10 cellular contexts compared by ENCODE assay signal in genomic region chr17:45413498-45413923, GRCh38. TPM values are rescaled to one million over a fixed set of nuclear protein-coding genes. Genes with fewer than 3 reads are reported as not detected.
DNase-seq lines count a peak whose midpoint lies in the region; ATAC-seq and TF ChIP-seq lines count a peak whose summit lies in the region.
"Had no signal": no experiment of that assay in that cellular context is flagged by ENCODE, and none has a peak within 500 bp of the region (broad histone marks: within the 10 kb centered on the region; RNA-seq: fewer than 3 reads in every experiment).

No MANE protein-coding gene starts in this region.

- WGBS in body of pancreas, 2 donors = 66 to 92% methylated on average over 6 to 8 of the region's 9 CpGs

- H3K9me3 ChIP-seq in BLaER1 treated with 17β-estradiol and CSF1 and Interleukin-3, amounts not matched to agents 10 nM and 100 nM (replicated peaks in 1 of 11) = no peaks in the 10 kb centered on the region
- no peaks in the 10 kb centered on the region for H3K9me3 ChIP-seq in body of pancreas

- no peak overlapping the region for H3K4me3 Mint-ChIP-seq in chondrocyte (ENCODE audit: unreplicated experiment)

- H3K9me3 Mint-ChIP-seq in chondrocyte (ENCODE audit: low read depth) = no peaks in the 10 kb centered on the region

- ATAC-seq in HG03175 (IDR thresholded peaks at IDR 0.05; ENCODE audit: unreplicated experiment) = peak; percentile 49
- ATAC-seq in body of pancreas = peak; percentile 31
- ATAC-seq in HG03196 (IDR thresholded peaks at IDR 0.05; ENCODE audit: unreplicated experiment) = no peak

- peak overlapping the region in 9 of 11 experiments; percentile 12 to 95 (median 82); a peak in 15 of 22 replicates for H3K27ac ChIP-seq in BLaER1 treated with 17β-estradiol and CSF1 and Interleukin-3, amounts not matched to agents 10 nM and 100 nM
- H3K27ac ChIP-seq in body of pancreas = no peak overlapping the region

- peak overlapping the region in 6 of 11 experiments; percentile 12 to 83 (median 40); a peak in 8 of 22 replicates for H3K9ac ChIP-seq in BLaER1 treated with 17β-estradiol and CSF1 and Interleukin-3, amounts not matched to agents 10 nM and 100 nM

- H3K4me2 ChIP-seq in BLaER1 treated with 17β-estradiol and CSF1 and Interleukin-3, amounts not matched to agents 10 nM and 100 nM = peak overlapping the region; percentile 94 to 100 (median 99)

- peaks cover 0 to under 1% (median 0%) of the 10 kb centered on the region in 11 experiments; a peak in 1 of 22 replicates for H3K36me3 ChIP-seq in BLaER1 treated with 17β-estradiol and CSF1 and Interleukin-3, amounts not matched to agents 10 nM and 100 nM
- no peaks in the 10 kb centered on the region for H3K36me3 ChIP-seq in body of pancreas (replicated peaks in 1 of 2; ENCODE audit: insufficient read depth in 1 of 2, low read depth in 2 of 2)

- no peak for TF ChIP-seq CTCF in body of pancreas (IDR thresholded peaks at IDR 0.05)
- TF ChIP-seq CTCF in chondrocyte (IDR thresholded peaks at IDR 0.05) = no peak

- H3K27me3 ChIP-seq in BLaER1 treated with 17β-estradiol and CSF1 and Interleukin-3, amounts not matched to agents 10 nM and 100 nM = no peaks in the 10 kb centered on the region
- no peaks in the 10 kb centered on the region for H3K27me3 ChIP-seq in body of pancreas

- H3K4me3 ChIP-seq in BLaER1 treated with 17β-estradiol and CSF1 and Interleukin-3, amounts not matched to agents 10 nM and 100 nM = 0 out of 20 replicates have a peak overlapping the region, but pooled peaks of 1 of the 10 experiments have one; percentile 7
- no peak overlapping the region for H3K4me3 ChIP-seq in body of pancreas

- H4K20me1 ChIP-seq in BLaER1 treated with 17β-estradiol and CSF1 and Interleukin-3, amounts not matched to agents 10 nM and 100 nM = peaks cover under 1 to 34% (median 8%) of the 10 kb centered on the region in 11 experiments; a peak in 15 of 22 replicates

- intact Hi-C loops in body of pancreas (cut with DNase I) = no loop called here

- H3K27me3 Mint-ChIP-seq in chondrocyte (ENCODE audit: low read depth) = no peaks in the 10 kb centered on the region

- no peaks in the 10 kb centered on the region for H3K4me1 Mint-ChIP-seq in chondrocyte (ENCODE audit: low read depth)

- no peaks in the 10 kb centered on the region for H3K36me3 Mint-ChIP-seq in chondrocyte (ENCODE audit: low read depth)

- H3K27ac Mint-ChIP-seq in chondrocyte (ENCODE audit: unreplicated experiment) = no peak overlapping the region

- TF ChIP-seq POLR2A in body of pancreas (IDR thresholded peaks at IDR 0.05) = no peak

- DNase-seq in body of pancreas (peak in 1 of 4 donors; percentile 67), midbrain (lab: John Stamatoyannopoulos, UW) (peak; percentile 23), chondrocyte (ENCODE audit: low spot score) (no peak), NCI-H2171 (lab: John Stamatoyannopoulos, UW) (no peak)
- no peak for DNase-seq in activated CD4-positive, alpha-beta T cell treated with anti-CD3 and anti-CD28 coated beads, Interleukin-2, amount 50 U/mL, for 48 hours
- DNase-seq: activated CD4-positive, CD25-positive, alpha-beta regulatory T cell treated with anti-CD3 and anti-CD28 coated beads, Interleukin-2, amount 50 U/mL, for 72 hours; NCI-H1436 treated with DMSO at 0.1 percent for 48 hours had no signal

- H3K4me1 ChIP-seq in BLaER1 treated with 17β-estradiol and CSF1 and Interleukin-3, amounts not matched to agents 10 nM and 100 nM = peaks cover 68 to 80% (median 74%) of the 10 kb centered on the region in 10 experiments
- no peaks in the 10 kb centered on the region for H3K4me1 ChIP-seq in body of pancreas

RNA-seq across cellular contexts. Expression of gene ARHGAP27, which starts 19.2 kb away (rescaled TPM):
- total RNA-seq in body of pancreas (10 to 100 TPM; 12.7 to 35.3 TPM), chondrocyte (1.5 to 2.7 TPM (median 2.0 TPM) in 3 replicates)

Comparison
In these comparisons a context has a peak if more than half of its experiments do, and no peak if none do; other contexts are left out.
1. H3K27ac ChIP-seq: peak in BLaER1 treated with 17β-estradiol and CSF1 and Interleukin-3, amounts not matched to agents 10 nM and 100 nM (9 of 11); none in body of pancreas (0 of 4).